ENCODE assay signal across 9 cellular contexts in genomic region chr1:54347261-54347954, GRCh38.
"Had no signal": no experiment of that assay in that cellular context is flagged by ENCODE, and none has a peak within 500 bp of the region (broad histone marks: within the 10 kb centered on the region; RNA-seq: fewer than 3 reads in every experiment).

No MANE protein-coding gene starts in this region.

- H3K27me3 Mint-ChIP-seq: activated naive CD8-positive, alpha-beta T cell treated with anti-CD3 and anti-CD28 coated beads for 36 hours; T-cell had no signal

- H3K9me3 Mint-ChIP-seq: activated naive CD8-positive, alpha-beta T cell treated with anti-CD3 and anti-CD28 coated beads for 36 hours; T-cell had no signal

- DNase-seq: activated CD4-positive, alpha-beta T cell treated with anti-CD3 and anti-CD28 coated beads for 48 hours; activated effector memory CD4-positive, alpha-beta T cell treated with anti-CD3 and anti-CD28 coated beads, Interleukin-2, amount 50 U/mL, for 16 hours; activated naive CD8-positive, alpha-beta T cell treated with anti-CD3 and anti-CD28 coated beads for 36 hours; anterior cingulate cortex; effector CD8-positive, alpha-beta T cell; stimulated activated CD4-positive, alpha-beta T cell treated with anti-CD3 and anti-CD28 coated beads, Interleukin-2, amount 100 ng/mL, for 48 hours; stimulated activated naive CD4-positive, alpha-beta T cell treated with Interleukin-2 at 50 U/mL for 16 hours; T-cell; T1000 had no signal

- H3K4me3 Mint-ChIP-seq: activated naive CD8-positive, alpha-beta T cell treated with anti-CD3 and anti-CD28 coated beads for 36 hours; T-cell had no signal
